8 cellular contexts compared by ENCODE assay signal in the genomic region with DNA sequence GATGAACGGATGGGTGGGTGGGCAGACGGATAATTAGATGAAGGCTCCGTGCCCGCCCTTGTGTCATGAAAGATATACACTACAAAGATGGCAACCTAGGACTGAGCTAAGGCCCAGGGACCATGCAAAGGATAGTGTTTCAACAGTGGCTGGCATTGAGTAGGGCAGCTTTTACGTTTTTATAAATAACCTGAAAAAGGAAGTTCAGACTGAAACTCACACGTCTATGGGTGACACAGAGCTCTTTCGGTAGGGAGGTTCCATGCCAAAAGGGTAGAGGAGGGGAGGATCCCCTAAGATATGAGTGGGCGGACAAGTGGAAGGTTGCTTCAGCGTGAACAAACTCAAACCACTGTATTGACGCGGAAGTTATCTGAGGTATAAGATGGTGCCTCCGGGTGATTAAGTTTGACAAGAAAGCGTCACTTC.
DNase-seq lines count a peak whose midpoint lies in the region; ATAC-seq and TF ChIP-seq lines count a peak whose summit lies in the region.

No MANE protein-coding gene starts in this region.

- H3K4me1 ChIP-seq in DOHH2 (ENCODE audit: control insufficient read depth, low read length) (peaks cover 73% of the 10 kb centered on the region), Karpas-422 (ENCODE audit: low read length) (peaks cover 63% of the 10 kb centered on the region), trophoblast cell (ENCODE audit: control insufficient read depth in 1 of 2, insufficient read depth in 2 of 2, low read length in 2 of 2) (peaks cover 7 to 18% of the 10 kb centered on the region in 2 experiments), SK-N-SH (ENCODE audit: control insufficient read depth in 1 of 2, insufficient read depth in 2 of 2, low read depth in 1 of 2, low read length in 1 of 2) (peaks cover 5 to 19% of the 10 kb centered on the region in 2 experiments; a peak in 2 of 4 replicates)

- no CpG with 5 or more reads among the region's 13 CpGs for WGBS in trophoblast cell (ENCODE audit: extremely low coverage, insufficient coverage, insufficient read length)
- 93% methylated on average over 13 of the region's 13 CpGs for WGBS in SK-N-SH (ENCODE audit: low lambda C conversion rate)

- H4K91ac ChIP-seq in trophoblast cell (ENCODE audit: low read depth, low read length): no peak overlapping the region

- no peak overlapping the region for H4K8ac ChIP-seq in trophoblast cell (ENCODE audit: low read depth, low read length)

- H3K4ac ChIP-seq in trophoblast cell (ENCODE audit: low read depth, low read length): no peak overlapping the region

- H3K9me2 ChIP-seq in DOHH2 (replicated peaks; ENCODE audit: control insufficient read depth, low read length): no peaks in the 10 kb centered on the region
- H3K9me2 ChIP-seq in Karpas-422 (replicated peaks; ENCODE audit: insufficient read depth, low read length): no peaks in the 10 kb centered on the region
- H3K9me2 ChIP-seq in SK-N-SH: no peaks in the 10 kb centered on the region

- H3K27me3 ChIP-seq in DOHH2 (ENCODE audit: control insufficient read depth, low read length) (no peaks in the 10 kb centered on the region), Karpas-422 (ENCODE audit: low read length) (no peaks in the 10 kb centered on the region), trophoblast cell (ENCODE audit: insufficient read depth, low read length) (no peaks in the 10 kb centered on the region), SK-N-SH (ENCODE audit: insufficient read depth) (no peaks in the 10 kb centered on the region)

- peak; percentile 54 for DNase-seq in Karpas-422
- DNase-seq in activated T-helper 1 cell treated with Interleukin-2 at 50 U/mL for 16 hours (ENCODE audit: low read depth): peak; percentile 22
- peak; percentile 31 for DNase-seq in stimulated activated CD8-positive, alpha-beta memory T cell treated with anti-CD3 and anti-CD28 coated beads, Interleukin-12 subunit alpha, Interleukin-12 subunit beta, amount 100 ng/mL, for 24 hours (ENCODE audit: extremely low read depth)
- no peak for DNase-seq in NCI-H1105 treated with DMSO at 0.1 percent for 48 hours (lab: John Stamatoyannopoulos, UW)
- no peak for DNase-seq in trophoblast cell
- DNase-seq in SK-N-SH: no peak

- no peak overlapping the region for H2BK120ac ChIP-seq in trophoblast cell (ENCODE audit: insufficient read depth, low read length, poor library complexity)

- no peak overlapping the region for H3K18ac ChIP-seq in trophoblast cell (ENCODE audit: low read length)

- no peak for TF ChIP-seq RAD21 in SK-N-SH (IDR thresholded peaks at IDR 0.05; ENCODE audit: low read length)

- POLR2A ChIA-PET in SK-N-SH (lab: Yijun Ruan, JAX): no interaction called here

- 0 out of 2 replicates have a peak overlapping the region, but pooled peaks have one; percentile 12 for H3K4me3 ChIP-seq in DOHH2 (ENCODE audit: low read length)
- no peak overlapping the region for H3K4me3 ChIP-seq in Karpas-422 (ENCODE audit: low read length)
- no peak overlapping the region for H3K4me3 ChIP-seq in trophoblast cell (ENCODE audit: low read depth, low read length)
- H3K4me3 ChIP-seq in SK-N-SH (ENCODE audit: low read depth in 2 of 2, low read length in 1 of 2): no peak overlapping the region

- H2BK12ac ChIP-seq in trophoblast cell (ENCODE audit: low read length): no peak overlapping the region

- H3F3A ChIP-seq in DOHH2 (ENCODE audit: control insufficient read depth, insufficient read depth): 0 out of 2 replicates have a peak, but pooled peaks cover 1% of the 10 kb centered on the region
- H3F3A ChIP-seq in SK-N-SH (replicated peaks; ENCODE audit: insufficient read depth): peaks cover 14% of the 10 kb centered on the region

- peaks cover 3% of the 10 kb centered on the region for H3K79me1 ChIP-seq in trophoblast cell (ENCODE audit: low read length)

- CTCF ChIA-PET in SK-N-SH (lab: Yijun Ruan, JAX): interaction anchor here (1.0 to 1.2 kb wide), 3 partner anchors 9 to 165 kb away, joined by 3 to 5 read pairs (median 3); no protein-coding TSS in a partner anchor

- H4K20me1 ChIP-seq in DOHH2 (ENCODE audit: control insufficient read depth, insufficient read depth, low read depth, low read length) (0 out of 2 replicates have a peak, but pooled peaks cover 3% of the 10 kb centered on the region), Karpas-422 (ENCODE audit: insufficient read depth, low read depth, low read length) (no peaks in the 10 kb centered on the region), SK-N-SH (ENCODE audit: insufficient read depth) (no peaks in the 10 kb centered on the region; the same call in 1 of the 2 replicates)

- H3K36me3 ChIP-seq in DOHH2 (ENCODE audit: control insufficient read depth, low read length): 0 out of 2 replicates have a peak, but pooled peaks cover 2% of the 10 kb centered on the region
- no peaks in the 10 kb centered on the region for H3K36me3 ChIP-seq in Karpas-422 (ENCODE audit: insufficient read depth, low read length)
- H3K36me3 ChIP-seq in trophoblast cell (ENCODE audit: control insufficient read depth in 1 of 2, insufficient read depth in 2 of 2, low read length in 2 of 2): peaks cover 6 to 7% of the 10 kb centered on the region in 2 experiments
- peaks cover 0 to 3% of the 10 kb centered on the region in 2 experiments for H3K36me3 ChIP-seq in SK-N-SH (replicated peaks in 1 of 2; ENCODE audit: control insufficient read depth in 1 of 2, insufficient read depth in 2 of 2, low read length in 1 of 2)

- H3K14ac ChIP-seq in trophoblast cell (ENCODE audit: low read length): no peak overlapping the region

- TF ChIP-seq EP300 in SK-N-SH (IDR thresholded peaks at IDR 0.05; ENCODE audit: borderline replicate concordance in 1 of 2, low read depth in 1 of 2, low read length in 1 of 2): no peak

- no peak overlapping the region for H2AK5ac ChIP-seq in trophoblast cell (ENCODE audit: low read length)

- H3K9me3 ChIP-seq in DOHH2 (ENCODE audit: control insufficient read depth, insufficient read depth, low read length) (no peaks in the 10 kb centered on the region), Karpas-422 (ENCODE audit: low read length) (no peaks in the 10 kb centered on the region), trophoblast cell (ENCODE audit: insufficient read depth, low read depth, low read length) (no peaks in the 10 kb centered on the region), SK-N-SH (no peaks in the 10 kb centered on the region)

- H2AFZ ChIP-seq in Karpas-422 (ENCODE audit: low read length): no peak overlapping the region
- no peak overlapping the region for H2AFZ ChIP-seq in trophoblast cell (ENCODE audit: insufficient read depth, low read length, poor library complexity)
- no peak overlapping the region; the same call in 1 of the 2 replicates for H2AFZ ChIP-seq in SK-N-SH (ENCODE audit: low read depth)

- no peak overlapping the region for H3K27ac ChIP-seq in DOHH2 (ENCODE audit: low read depth, low read length)
- H3K27ac ChIP-seq in Karpas-422 (ENCODE audit: low read length): no peak overlapping the region
- H3K27ac ChIP-seq in trophoblast cell (ENCODE audit: low read depth, low read length): no peak overlapping the region
- no peak overlapping the region for H3K27ac ChIP-seq in SK-N-SH (ENCODE audit: low read depth in 2 of 2, low read length in 1 of 2)

- peak; percentile 78 for ATAC-seq in GM21528 (IDR thresholded peaks at IDR 0.05; ENCODE audit: low FRiP score, unreplicated experiment)

- H2BK5ac ChIP-seq in trophoblast cell (ENCODE audit: low read depth, low read length, poor library complexity): no peak overlapping the region

- H3K79me2 ChIP-seq in DOHH2 (ENCODE audit: control insufficient read depth, low read length): peaks cover 34% of the 10 kb centered on the region
- H3K79me2 ChIP-seq in Karpas-422 (ENCODE audit: low read length): no peaks in the 10 kb centered on the region
- H3K79me2 ChIP-seq in trophoblast cell (ENCODE audit: control insufficient read depth, insufficient read depth, low read length, poor library complexity): peaks cover 2% of the 10 kb centered on the region
- H3K79me2 ChIP-seq in SK-N-SH (ENCODE audit: insufficient read depth): peaks cover 36% of the 10 kb centered on the region; the same call in 1 of the 2 replicates

- H3K4me2 ChIP-seq in DOHH2 (ENCODE audit: low read length): peak overlapping the region; percentile 39
- peak overlapping the region; percentile 17 for H3K4me2 ChIP-seq in Karpas-422 (ENCODE audit: low read depth, low read length, poor library complexity, severe bottlenecking)
- H3K4me2 ChIP-seq in trophoblast cell (ENCODE audit: low read length): no peak overlapping the region
- no peak overlapping the region for H3K4me2 ChIP-seq in SK-N-SH

- TF ChIP-seq CTCF in DOHH2 (IDR thresholded peaks at IDR 0.05; ENCODE audit: low read depth, low read length, poor library complexity, severe bottlenecking) (no peak), SK-N-SH (IDR thresholded peaks at IDR 0.05) (no peak)

- H3K9ac ChIP-seq in Karpas-422 (ENCODE audit: low read length) (no peak overlapping the region), trophoblast cell (ENCODE audit: low read length) (no peak overlapping the region), SK-N-SH (no peak overlapping the region)

- H4K12ac ChIP-seq in trophoblast cell (ENCODE audit: low read depth, low read length): no peak overlapping the region

- H3K23ac ChIP-seq in trophoblast cell (ENCODE audit: low read length): no peak overlapping the region

TF ChIP-seq in SK-N-SH, 30 proteins besides CTCF, POLR2A, EP300 and RAD21 (continues in another document):
- TF ChIP-seq, protein P1, sequence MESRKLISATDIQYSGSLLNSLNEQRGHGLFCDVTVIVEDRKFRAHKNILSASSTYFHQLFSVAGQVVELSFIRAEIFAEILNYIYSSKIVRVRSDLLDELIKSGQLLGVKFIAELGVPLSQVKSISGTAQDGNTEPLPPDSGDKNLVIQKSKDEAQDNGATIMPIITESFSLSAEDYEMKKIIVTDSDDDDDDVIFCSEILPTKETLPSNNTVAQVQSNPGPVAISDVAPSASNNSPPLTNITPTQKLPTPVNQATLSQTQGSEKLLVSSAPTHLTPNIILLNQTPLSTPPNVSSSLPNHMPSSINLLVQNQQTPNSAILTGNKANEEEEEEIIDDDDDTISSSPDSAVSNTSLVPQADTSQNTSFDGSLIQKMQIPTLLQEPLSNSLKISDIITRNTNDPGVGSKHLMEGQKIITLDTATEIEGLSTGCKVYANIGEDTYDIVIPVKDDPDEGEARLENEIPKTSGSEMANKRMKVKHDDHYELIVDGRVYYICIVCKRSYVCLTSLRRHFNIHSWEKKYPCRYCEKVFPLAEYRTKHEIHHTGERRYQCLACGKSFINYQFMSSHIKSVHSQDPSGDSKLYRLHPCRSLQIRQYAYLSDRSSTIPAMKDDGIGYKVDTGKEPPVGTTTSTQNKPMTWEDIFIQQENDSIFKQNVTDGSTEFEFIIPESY (IDR thresholded peaks at IDR 0.05; ENCODE audit: borderline replicate concordance, low read depth): no peak
- TF ChIP-seq TCF12 (IDR thresholded peaks at IDR 0.05) (no peak), FOXJ3 (CRISPR knock-in tag; IDR thresholded peaks at IDR 0.05) (no peak), SIN3A (IDR thresholded peaks at IDR 0.05; ENCODE audit: borderline replicate concordance, low read depth, low read length) (no peak)

Comparison
In these comparisons a context has a peak if more than half of its experiments do, and no peak if none do; other contexts are left out.
1. H3K4me2 ChIP-seq: peak in DOHH2 (single experiment) and Karpas-422 (single experiment); none in trophoblast cell (single experiment) and SK-N-SH (single experiment).
2. DNase-seq: peak in Karpas-422 (single experiment), activated T-helper 1 cell treated with Interleukin-2 at 50 U/mL for 16 hours (single experiment) and stimulated activated CD8-positive, alpha-beta memory T cell treated with anti-CD3 and anti-CD28 coated beads, Interleukin-12 subunit alpha, Interleukin-12 subunit beta, amount 100 ng/mL, for 24 hours (single experiment); none in NCI-H1105 treated with DMSO at 0.1 percent for 48 hours (single experiment), trophoblast cell (0 of 2) and SK-N-SH (single experiment).